In the genomic region with DNA sequence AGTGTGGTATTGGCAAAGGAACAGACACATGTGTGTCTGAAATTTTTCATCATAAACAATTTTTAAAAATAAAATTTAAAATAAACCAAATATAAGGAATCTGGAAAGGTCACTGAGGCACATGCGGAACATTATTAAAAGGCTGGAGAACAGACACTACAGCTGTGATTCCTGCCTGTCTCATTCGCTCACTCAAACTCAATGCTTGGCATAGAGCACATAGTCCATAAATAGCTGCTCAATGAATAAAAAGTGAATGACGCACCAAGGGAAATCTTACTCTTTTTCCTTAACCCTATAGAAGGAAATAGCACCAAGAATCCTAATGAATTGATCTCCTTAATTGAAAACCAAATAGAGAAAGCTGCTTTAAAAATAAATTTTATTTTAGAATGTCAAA, we compare ENCODE assay signal across 16 cellular contexts.
DNase-seq lines count a peak whose midpoint lies in the region; ATAC-seq and TF ChIP-seq lines count a peak whose summit lies in the region.
"Had no signal": no experiment of that assay in that cellular context is flagged by ENCODE, and none has a peak within 500 bp of the region (broad histone marks: within the 10 kb centered on the region; RNA-seq: fewer than 3 reads in every experiment).

No MANE protein-coding gene starts in this region.

- no peak overlapping the region for H3K4me3 Mint-ChIP-seq in CD4-positive, alpha-beta memory T cell
- H3K4me3 Mint-ChIP-seq: B cell; CD8-positive, alpha-beta memory T cell; GM23338; IgD-negative memory B cell had no signal

- POLR2A ChIA-PET in CD4-positive, alpha-beta memory T cell (lab: Charles Lee; ENCODE audit: partially characterized antibody), result interaction anchor here (0.9 to 2.2 kb wide), 4 partner anchors 19 to 499 kb away, joined by 3 to 7 read pairs (median 4); no protein-coding TSS in a partner anchor

- no peaks in the 10 kb centered on the region for H3K9me3 Mint-ChIP-seq in CD4-positive, alpha-beta memory T cell
- H3K9me3 Mint-ChIP-seq: CD8-positive, alpha-beta memory T cell; GM23338; IgD-negative memory B cell had no signal

- peaks cover 0 to 8% (median 3%) of the 10 kb centered on the region in 4 donors for H3K4me1 Mint-ChIP-seq in CD4-positive, alpha-beta memory T cell
- H3K4me1 Mint-ChIP-seq: B cell, GM23338, IgD-negative memory B cell had no signal

- H3K27ac ChIP-seq in heart left ventricle, result no peak overlapping the region
- no peak overlapping the region for H3K27ac ChIP-seq in left ventricle myocardium inferior (replicated peaks)
- no peak overlapping the region for H3K27ac ChIP-seq in CD4-positive, alpha-beta memory T cell (ENCODE audit: low read depth, low read length)
- H3K27ac ChIP-seq: BLaER1 treated with 17β-estradiol and CSF1 and Interleukin-3, amounts not matched to agents 10 nM and 100 nM had no signal

- no peak overlapping the region for H3K4me3 ChIP-seq in heart left ventricle
- no peak overlapping the region for H3K4me3 ChIP-seq in left ventricle myocardium inferior
- H3K4me3 ChIP-seq in CD4-positive, alpha-beta memory T cell (ENCODE audit: low read length in 2 of 2), result no peak overlapping the region
- H3K4me3 ChIP-seq: BLaER1 treated with 17β-estradiol and CSF1 and Interleukin-3, amounts not matched to agents 10 nM and 100 nM; GM23338 had no signal

- H3K4me1 ChIP-seq in heart left ventricle (peaks cover 0 to 6% (median 0%) of the 10 kb centered on the region in 12 donors), left ventricle myocardium inferior (peaks cover 6% of the 10 kb centered on the region)
- no peaks in the 10 kb centered on the region for H3K4me1 ChIP-seq in CD4-positive, alpha-beta memory T cell (ENCODE audit: insufficient read depth, low read length)
- H3K4me1 ChIP-seq: BLaER1 treated with 17β-estradiol and CSF1 and Interleukin-3, amounts not matched to agents 10 nM and 100 nM had no signal

- DNase-seq in heart left ventricle, result no peak
- no peak for DNase-seq in left ventricle myocardium inferior
- peak; percentile 14 for DNase-seq in SK-MEL-5 (ENCODE audit: low read depth, low spot score)
- DNase-seq in myocyte (ENCODE audit: low read depth), result peak; percentile 56
- no peak for DNase-seq in HPDE6-E6E7 (ENCODE audit: extremely low spot score)
- no peak for DNase-seq in HuH-7 (ENCODE audit: low spot score)
- DNase-seq in CD4-positive, alpha-beta memory T cell, result no peak
- no peak for DNase-seq in kidney tubule cell (ENCODE audit: low spot score)
- DNase-seq: 8988T; Caco-2; CD8-positive, alpha-beta memory T cell; HCEC 1CT had no signal

- CTCF ChIA-PET in CD4-positive, alpha-beta memory T cell (lab: Charles Lee; ENCODE audit: partially characterized antibody), result interaction anchor here (0.7 to 5.0 kb wide), 7 partner anchors 9 to 74 kb away, joined by 3 to 54 read pairs (median 4); no protein-coding TSS in a partner anchor

- H3K27me3 Mint-ChIP-seq in CD4-positive, alpha-beta memory T cell, result no peaks in the 10 kb centered on the region
- H3K27me3 Mint-ChIP-seq: B cell; CD8-positive, alpha-beta memory T cell; IgD-negative memory B cell had no signal

- WGBS in heart left ventricle, 4 donors, result 21 to 46% (median 36%) methylated on average over 3 of the region's 3 CpGs

- TF ChIP-seq CTCF in heart left ventricle (IDR thresholded peaks at IDR 0.05), result no peak
- no peak for TF ChIP-seq CTCF in left ventricle myocardium inferior (IDR thresholded peaks at IDR 0.05; ENCODE audit: borderline replicate concordance)

- no peak for TF ChIP-seq POLR2A in heart left ventricle (IDR thresholded peaks at IDR 0.05)

- H3K27ac Mint-ChIP-seq in CD4-positive, alpha-beta memory T cell, result no peak overlapping the region
- H3K27ac Mint-ChIP-seq: B cell; CD8-positive, alpha-beta memory T cell; GM23338; IgD-negative memory B cell had no signal

- intact Hi-C loops in heart left ventricle (cut with DNase I), result loop anchor here in 5 of 10 donors (5.0 to 10.0 kb wide), 4 partner anchors 57 to 291 kb away; partner anchors contain the start of gene THBS1 (in 1 of the 5)
- intact Hi-C loops in left ventricle myocardium inferior (cut with micrococcal nuclease), result no loop called here
- intact Hi-C loops in CD4-positive, alpha-beta memory T cell (cut with micrococcal nuclease), result loop anchor here (5.0 kb wide), 1 partner anchor 102 kb away; the partner anchor contains the start of gene THBS1

- in situ Hi-C loops in SK-MEL-5 (cut with HindIII; ENCODE audit: low pct_unique_long_range_greater_than_20kb, low sequenced_read_pairs), result no loop called here

- H3K9me3 ChIP-seq in heart left ventricle (no peaks in the 10 kb centered on the region), left ventricle myocardium inferior (replicated peaks) (no peaks in the 10 kb centered on the region)
- no peaks in the 10 kb centered on the region for H3K9me3 ChIP-seq in CD4-positive, alpha-beta memory T cell (ENCODE audit: control insufficient read depth in 1 of 2, low read length in 2 of 2)
- H3K9me3 ChIP-seq: BLaER1 treated with 17β-estradiol and CSF1 and Interleukin-3, amounts not matched to agents 10 nM and 100 nM; Caco-2 had no signal

- ATAC-seq in heart left ventricle, result peak; percentile 47 to 77 (median 72)
- ATAC-seq: GM23338 had no signal

- H3K36me3 ChIP-seq in heart left ventricle (no peaks in the 10 kb centered on the region), left ventricle myocardium inferior (no peaks in the 10 kb centered on the region)
- no peaks in the 10 kb centered on the region for H3K36me3 ChIP-seq in CD4-positive, alpha-beta memory T cell (ENCODE audit: insufficient read depth, low read length)
- H3K36me3 ChIP-seq: BLaER1 treated with 17β-estradiol and CSF1 and Interleukin-3, amounts not matched to agents 10 nM and 100 nM had no signal

- no peaks in the 10 kb centered on the region for H3K36me3 Mint-ChIP-seq in CD4-positive, alpha-beta memory T cell
- H3K36me3 Mint-ChIP-seq: IgD-negative memory B cell had no signal

- H3K27me3 ChIP-seq in heart left ventricle (no peaks in the 10 kb centered on the region), left ventricle myocardium inferior (ENCODE audit: low read depth) (no peaks in the 10 kb centered on the region)
- no peaks in the 10 kb centered on the region for H3K27me3 ChIP-seq in CD4-positive, alpha-beta memory T cell (ENCODE audit: insufficient read depth, low read length)
- H3K27me3 ChIP-seq: BLaER1 treated with 17β-estradiol and CSF1 and Interleukin-3, amounts not matched to agents 10 nM and 100 nM had no signal

Comparison
In these comparisons a context has a peak if more than half of its experiments do, and no peak if none do; other contexts are left out.
1. DNase-seq: peak in SK-MEL-5 (single experiment) and myocyte (single experiment); none in heart left ventricle (0 of 5), left ventricle myocardium inferior (single experiment), HPDE6-E6E7 (single experiment), HuH-7 (single experiment), CD4-positive, alpha-beta memory T cell (0 of 5) and kidney tubule cell (single experiment).